1 cellular context compared by ENCODE assay signal in genomic region chr2:169012191-169012792, GRCh38.
A peak's percentile ranks its signal among the peaks of the same experiment; 100 is the strongest.
TF ChIP-seq lines count a peak whose summit lies in the region.
"Not testable (repeated sequence)": the region's sequence is repeated elsewhere in the genome, so short reads cannot be mapped to it uniquely, and the experiment has no call there.

No MANE protein-coding gene starts in this region.

TF ChIP-seq in K562, 482 proteins besides CTCF, POLR2A, EP300 and RAD21 (continued from another document and continues in another):
- TF ChIP-seq, protein P1, sequence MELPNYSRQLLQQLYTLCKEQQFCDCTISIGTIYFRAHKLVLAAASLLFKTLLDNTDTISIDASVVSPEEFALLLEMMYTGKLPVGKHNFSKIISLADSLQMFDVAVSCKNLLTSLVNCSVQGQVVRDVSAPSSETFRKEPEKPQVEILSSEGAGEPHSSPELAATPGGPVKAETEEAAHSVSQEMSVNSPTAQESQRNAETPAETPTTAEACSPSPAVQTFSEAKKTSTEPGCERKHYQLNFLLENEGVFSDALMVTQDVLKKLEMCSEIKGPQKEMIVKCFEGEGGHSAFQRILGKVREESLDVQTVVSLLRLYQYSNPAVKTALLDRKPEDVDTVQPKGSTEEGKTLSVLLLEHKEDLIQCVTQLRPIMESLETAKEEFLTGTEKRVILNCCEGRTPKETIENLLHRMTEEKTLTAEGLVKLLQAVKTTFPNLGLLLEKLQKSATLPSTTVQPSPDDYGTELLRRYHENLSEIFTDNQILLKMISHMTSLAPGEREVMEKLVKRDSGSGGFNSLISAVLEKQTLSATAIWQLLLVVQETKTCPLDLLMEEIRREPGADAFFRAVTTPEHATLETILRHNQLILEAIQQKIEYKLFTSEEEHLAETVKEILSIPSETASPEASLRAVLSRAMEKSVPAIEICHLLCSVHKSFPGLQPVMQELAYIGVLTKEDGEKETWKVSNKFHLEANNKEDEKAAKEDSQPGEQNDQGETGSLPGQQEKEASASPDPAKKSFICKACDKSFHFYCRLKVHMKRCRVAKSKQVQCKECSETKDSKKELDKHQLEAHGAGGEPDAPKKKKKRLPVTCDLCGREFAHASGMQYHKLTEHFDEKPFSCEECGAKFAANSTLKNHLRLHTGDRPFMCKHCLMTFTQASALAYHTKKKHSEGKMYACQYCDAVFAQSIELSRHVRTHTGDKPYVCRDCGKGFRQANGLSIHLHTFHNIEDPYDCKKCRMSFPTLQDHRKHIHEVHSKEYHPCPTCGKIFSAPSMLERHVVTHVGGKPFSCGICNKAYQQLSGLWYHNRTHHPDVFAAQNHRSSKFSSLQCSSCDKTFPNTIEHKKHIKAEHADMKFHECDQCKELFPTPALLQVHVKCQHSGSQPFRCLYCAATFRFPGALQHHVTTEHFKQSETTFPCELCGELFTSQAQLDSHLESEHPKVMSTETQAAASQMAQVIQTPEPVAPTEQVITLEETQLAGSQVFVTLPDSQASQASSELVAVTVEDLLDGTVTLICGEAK (IDR thresholded peaks at IDR 0.05) = peak; percentile 34
- TF ChIP-seq, protein P1 (CRISPR knock-in tag; IDR thresholded peaks at IDR 0.05) = not testable (repeated sequence)
- TF ChIP-seq RCOR1 (IDR thresholded peaks at IDR 0.05; ENCODE audit: borderline replicate concordance in 1 of 2, low read depth in 2 of 2, low read length in 2 of 2) (peak; percentile 98 to 99), BCOR (IDR thresholded peaks at IDR 0.05) (peak; percentile 80), MNT (conservative IDR thresholded peaks at IDR 0.05) (peak; percentile 41 to 88; a peak in 3 of 4 replicates), LEF1 (IDR thresholded peaks at IDR 0.05) (peak; percentile 94), PHB2 (IDR thresholded peaks at IDR 0.05; ENCODE audit: low read depth) (peak; percentile 87), CBX3 (IDR thresholded peaks at IDR 0.05; ENCODE audit: borderline replicate concordance in 1 of 2, low read length in 2 of 2) (peak in 1 of 2 experiments; percentile 94; a peak in 2 of 3 replicates), ZNF175 (CRISPR knock-in tag; IDR thresholded peaks at IDR 0.05; ENCODE audit: low read depth) (0 out of 2 replicates have a peak, but pooled peaks have one; percentile 30), ARNT (IDR thresholded peaks at IDR 0.05) (peak; percentile 68 to 89; a peak in 3 of 4 replicates), NFRKB (IDR thresholded peaks at IDR 0.05; ENCODE audit: low read depth) (peak; percentile 59; the same call in 1 of the 2 replicates), ZNF12 (CRISPR knock-in tag; IDR thresholded peaks at IDR 0.05) (peak; percentile 47; the same call in 1 of the 2 replicates), ZBTB43 (CRISPR knock-in tag; IDR thresholded peaks at IDR 0.05) (peak; percentile 68; the same call in 1 of the 2 replicates), MTA1 (IDR thresholded peaks at IDR 0.05; ENCODE audit: borderline replicate concordance) (peak; percentile 86), CBFA2T2 (conservative IDR thresholded peaks at IDR 0.05) (peak; percentile 99), GATAD2A (IDR thresholded peaks at IDR 0.05) (peak; percentile 78; the same call in 1 of the 2 replicates), MAFK (IDR thresholded peaks at IDR 0.05; ENCODE audit: low read length) (peak; percentile 65), MBD2 (IDR thresholded peaks at IDR 0.05; ENCODE audit: borderline replicate concordance, low read depth) (peak; percentile 65; the same call in 1 of the 2 replicates), TAF1 (IDR thresholded peaks at IDR 0.05; ENCODE audit: control insufficient read depth, extremely low read depth, insufficient read depth, low read length, severe bottlenecking) (peak; percentile 53), ATF6 (CRISPR knock-in tag; IDR thresholded peaks at IDR 0.05) (0 out of 2 replicates have a peak, but pooled peaks have one; percentile 39), YY1 (IDR thresholded peaks at IDR 0.05; ENCODE audit: borderline replicate concordance in 1 of 3, control insufficient read depth in 1 of 3, extremely low read depth in 1 of 3, insufficient read depth in 3 of 3, insufficient read length in 1 of 3, insufficient replicate concordance in 2 of 3, low read depth in 1 of 3, low read length in 2 of 3) (peak in 1 of 3 experiments; percentile 46), EP400 (IDR thresholded peaks at IDR 0.05) (peak; percentile 40), EHMT2 (IDR thresholded peaks at IDR 0.05) (peak; percentile 66), TCF3 (CRISPR knock-in tag; IDR thresholded peaks at IDR 0.05) (peak; percentile 99), PBX2 (tag; conservative IDR thresholded peaks at IDR 0.05; ENCODE audit: low read depth) (peak; percentile 77), ZNF274 (IDR thresholded peaks at IDR 0.05; ENCODE audit: borderline replicate concordance, low read depth, low read length) (0 out of 2 replicates have a peak, but pooled peaks have one; percentile 39), TBL1XR1 (IDR thresholded peaks at IDR 0.05; ENCODE audit: low read length in 2 of 2) (peak; percentile 89 to 94), TEAD4 (IDR thresholded peaks at IDR 0.05; ENCODE audit: low read length) (peak; percentile 98)
- TF ChIP-seq, protein P2, sequence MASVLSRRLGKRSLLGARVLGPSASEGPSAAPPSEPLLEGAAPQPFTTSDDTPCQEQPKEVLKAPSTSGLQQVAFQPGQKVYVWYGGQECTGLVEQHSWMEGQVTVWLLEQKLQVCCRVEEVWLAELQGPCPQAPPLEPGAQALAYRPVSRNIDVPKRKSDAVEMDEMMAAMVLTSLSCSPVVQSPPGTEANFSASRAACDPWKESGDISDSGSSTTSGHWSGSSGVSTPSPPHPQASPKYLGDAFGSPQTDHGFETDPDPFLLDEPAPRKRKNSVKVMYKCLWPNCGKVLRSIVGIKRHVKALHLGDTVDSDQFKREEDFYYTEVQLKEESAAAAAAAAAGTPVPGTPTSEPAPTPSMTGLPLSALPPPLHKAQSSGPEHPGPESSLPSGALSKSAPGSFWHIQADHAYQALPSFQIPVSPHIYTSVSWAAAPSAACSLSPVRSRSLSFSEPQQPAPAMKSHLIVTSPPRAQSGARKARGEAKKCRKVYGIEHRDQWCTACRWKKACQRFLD (CRISPR knock-in tag; IDR thresholded peaks at IDR 0.05) = peak; percentile 81; the same call in 1 of the 2 replicates
- not testable (repeated sequence) for TF ChIP-seq PBX2 (CRISPR knock-in tag; IDR thresholded peaks at IDR 0.05; ENCODE audit: low read depth); TEAD4 (CRISPR knock-in tag; IDR thresholded peaks at IDR 0.05; ENCODE audit: borderline replicate concordance)
- TF ChIP-seq, protein P3, sequence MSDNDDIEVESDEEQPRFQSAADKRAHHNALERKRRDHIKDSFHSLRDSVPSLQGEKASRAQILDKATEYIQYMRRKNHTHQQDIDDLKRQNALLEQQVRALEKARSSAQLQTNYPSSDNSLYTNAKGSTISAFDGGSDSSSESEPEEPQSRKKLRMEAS (CRISPR knock-in tag; IDR thresholded peaks at IDR 0.05) = peak; percentile 94
- TF ChIP-seq, protein P4, sequence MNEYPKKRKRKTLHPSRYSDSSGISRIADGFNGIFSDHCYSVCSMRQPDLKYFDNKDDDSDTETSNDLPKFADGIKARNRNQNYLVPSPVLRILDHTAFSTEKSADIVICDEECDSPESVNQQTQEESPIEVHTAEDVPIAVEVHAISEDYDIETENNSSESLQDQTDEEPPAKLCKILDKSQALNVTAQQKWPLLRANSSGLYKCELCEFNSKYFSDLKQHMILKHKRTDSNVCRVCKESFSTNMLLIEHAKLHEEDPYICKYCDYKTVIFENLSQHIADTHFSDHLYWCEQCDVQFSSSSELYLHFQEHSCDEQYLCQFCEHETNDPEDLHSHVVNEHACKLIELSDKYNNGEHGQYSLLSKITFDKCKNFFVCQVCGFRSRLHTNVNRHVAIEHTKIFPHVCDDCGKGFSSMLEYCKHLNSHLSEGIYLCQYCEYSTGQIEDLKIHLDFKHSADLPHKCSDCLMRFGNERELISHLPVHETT (CRISPR knock-in tag; conservative IDR thresholded peaks at IDR 0.05 in 1 of 2, IDR thresholded peaks at IDR 0.05 in 1 of 2) = peak in 1 of 2 experiments; percentile 88; a peak in 1 of 4 replicates
- TF ChIP-seq, protein P5, sequence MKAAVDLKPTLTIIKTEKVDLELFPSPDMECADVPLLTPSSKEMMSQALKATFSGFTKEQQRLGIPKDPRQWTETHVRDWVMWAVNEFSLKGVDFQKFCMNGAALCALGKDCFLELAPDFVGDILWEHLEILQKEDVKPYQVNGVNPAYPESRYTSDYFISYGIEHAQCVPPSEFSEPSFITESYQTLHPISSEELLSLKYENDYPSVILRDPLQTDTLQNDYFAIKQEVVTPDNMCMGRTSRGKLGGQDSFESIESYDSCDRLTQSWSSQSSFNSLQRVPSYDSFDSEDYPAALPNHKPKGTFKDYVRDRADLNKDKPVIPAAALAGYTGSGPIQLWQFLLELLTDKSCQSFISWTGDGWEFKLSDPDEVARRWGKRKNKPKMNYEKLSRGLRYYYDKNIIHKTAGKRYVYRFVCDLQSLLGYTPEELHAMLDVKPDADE (conservative IDR thresholded peaks at IDR 0.05; ENCODE audit: control insufficient read depth, low read depth, low read length) = peak; percentile 88; the same call in 1 of the 2 replicates
